In genomic region chr1:110243146-110243545, GRCh38 we compare ENCODE assay signal across 14 cellular contexts. TPM values are rescaled to one million over a fixed set of nuclear protein-coding genes. Genes with fewer than 3 reads are reported as not detected.
A peak's percentile ranks its signal among the peaks of the same experiment; 100 is the strongest.
DNase-seq lines count a peak whose midpoint lies in the region; ATAC-seq lines count a peak whose summit lies in the region.
"Had no signal": no experiment of that assay in that cellular context is flagged by ENCODE, and none has a peak within 500 bp of the region (broad histone marks: within the 10 kb centered on the region; RNA-seq: fewer than 3 reads in every experiment).

No MANE protein-coding gene starts in this region.

- H3K27ac Mint-ChIP-seq in stimulated activated effector memory CD8-positive, alpha-beta T cell treated with anti-CD3 and anti-CD28 coated beads, Interleukin-12 subunit alpha, Interleukin-12 subunit beta, amount 100 ng/mL, for 72 hours = peak overlapping the region; percentile 69
- H3K27ac Mint-ChIP-seq: activated CD8-positive, alpha-beta T cell treated with anti-CD3 and anti-CD28 coated beads, Interleukin-2, amount 10 ng/mL, durations not matched to agents 7 days and 5 days; activated naive CD8-positive, alpha-beta T cell treated with anti-CD3 and anti-CD28 coated beads, Interleukin-2, amount 50 U/mL, for 24 hours had no signal

- peak; percentile 28 for ATAC-seq in HG03280 (IDR thresholded peaks at IDR 0.05; ENCODE audit: unreplicated experiment)
- no peak for ATAC-seq in stimulated activated effector memory CD8-positive, alpha-beta T cell treated with anti-CD3 and anti-CD28 coated beads, Interleukin-12 subunit alpha, Interleukin-12 subunit beta, amount 100 ng/mL, for 72 hours
- no peak for ATAC-seq in GM18511 (IDR thresholded peaks at IDR 0.05; ENCODE audit: unreplicated experiment)
- ATAC-seq in GM21515 (IDR thresholded peaks at IDR 0.05; ENCODE audit: unreplicated experiment) = no peak
- ATAC-seq: A549; activated CD8-positive, alpha-beta T cell treated with anti-CD3 and anti-CD28 coated beads, Interleukin-2, amount 10 ng/mL, durations not matched to agents 7 days and 5 days had no signal

- no peaks in the 10 kb centered on the region for H3K36me3 ChIP-seq in SJCRH30
- H3K36me3 ChIP-seq: thyroid gland had no signal

- H3K4me3 ChIP-seq in SJCRH30 = no peak overlapping the region
- H3K4me3 ChIP-seq: A549, thyroid gland had no signal

- H3K27me3 ChIP-seq in SJCRH30 = peaks cover 3% of the 10 kb centered on the region; the same call in 1 of the 2 replicates
- H3K27me3 ChIP-seq: thyroid gland had no signal

- no peaks in the 10 kb centered on the region for H3K9me3 ChIP-seq in SJCRH30 (replicated peaks)
- H3K9me3 ChIP-seq: A549, thyroid gland had no signal

- H3K4me3 Mint-ChIP-seq in stimulated activated effector memory CD8-positive, alpha-beta T cell treated with anti-CD3 and anti-CD28 coated beads, Interleukin-12 subunit alpha, Interleukin-12 subunit beta, amount 100 ng/mL, for 72 hours = no peak overlapping the region
- H3K4me3 Mint-ChIP-seq: activated CD8-positive, alpha-beta T cell treated with anti-CD3 and anti-CD28 coated beads, Interleukin-2, amount 10 ng/mL, durations not matched to agents 7 days and 5 days; activated naive CD8-positive, alpha-beta T cell treated with anti-CD3 and anti-CD28 coated beads, Interleukin-2, amount 50 U/mL, for 24 hours; T-cell had no signal

- no peaks in the 10 kb centered on the region for H3K36me3 Mint-ChIP-seq in stimulated activated effector memory CD8-positive, alpha-beta T cell treated with anti-CD3 and anti-CD28 coated beads, Interleukin-12 subunit alpha, Interleukin-12 subunit beta, amount 100 ng/mL, for 72 hours
- H3K36me3 Mint-ChIP-seq: T-cell had no signal

- peak; percentile 28 for DNase-seq in NCI-H345 (lab: John Stamatoyannopoulos, UW)
- no peak for DNase-seq in NCI-H345 treated with DMSO at 0.1 percent for 48 hours (lab: John Stamatoyannopoulos, UW; ENCODE audit: unreplicated experiment)
- DNase-seq in SJCRH30 = no peak
- DNase-seq in stimulated activated effector memory CD8-positive, alpha-beta T cell treated with anti-CD3 and anti-CD28 coated beads, Interleukin-12 subunit alpha, Interleukin-12 subunit beta, amount 100 ng/mL, for 72 hours (ENCODE audit: low spot score in 2 of 2) = no peak
- DNase-seq in stimulated activated naive CD4-positive, alpha-beta T cell treated with Interleukin-2 at 50 U/mL for 16 hours (lab: John Stamatoyannopoulos, UW) = no peak
- DNase-seq: activated CD8-positive, alpha-beta T cell treated with anti-CD3 and anti-CD28 coated beads, Interleukin-2, amount 10 ng/mL, durations not matched to agents 7 days and 5 days; cortex of kidney; thyroid gland had no signal

- H3K4me1 Mint-ChIP-seq in stimulated activated effector memory CD8-positive, alpha-beta T cell treated with anti-CD3 and anti-CD28 coated beads, Interleukin-12 subunit alpha, Interleukin-12 subunit beta, amount 100 ng/mL, for 72 hours = peaks cover 27% of the 10 kb centered on the region

- peaks cover 50% of the 10 kb centered on the region for H3K4me1 ChIP-seq in SJCRH30
- H3K4me1 ChIP-seq: A549, thyroid gland had no signal

- no peaks in the 10 kb centered on the region for H3K9me3 Mint-ChIP-seq in stimulated activated effector memory CD8-positive, alpha-beta T cell treated with anti-CD3 and anti-CD28 coated beads, Interleukin-12 subunit alpha, Interleukin-12 subunit beta, amount 100 ng/mL, for 72 hours
- H3K9me3 Mint-ChIP-seq: activated naive CD8-positive, alpha-beta T cell treated with anti-CD3 and anti-CD28 coated beads, Interleukin-2, amount 50 U/mL, for 24 hours; T-cell had no signal

- H3K27ac ChIP-seq in SJCRH30 = peak overlapping the region; percentile 68
- H3K27ac ChIP-seq: A549, thyroid gland had no signal

RNA-seq across cellular contexts. Expression of gene KCNC4, which starts 33.0 kb away (rescaled TPM):
- total RNA-seq in SJCRH30 (2014; rRNA removed; shearing (Covaris generic)) = 0.61 and 0.99 TPM in 2 replicates
